Comparison of ENCODE assay signal across 8 cellular contexts in genomic region chr19:3359850-3360493, GRCh38. TPM values are rescaled to one million over a fixed set of nuclear protein-coding genes. Genes with fewer than 3 reads are reported as not detected.
DNase-seq lines count a peak whose midpoint lies in the region; ATAC-seq, FAIRE-seq and TF ChIP-seq lines count a peak whose summit lies in the region.

No MANE protein-coding gene starts in this region.

- 0 to 2% (median 1%) methylated on average over 26 to 101 of the region's 101 CpGs for WGBS in small intestine, 3 donors

- H3K27ac ChIP-seq in small intestine (ENCODE audit: low read depth in 1 of 2, low read length in 1 of 2): peak overlapping the region; percentile 61 to 88

- no peaks in the 10 kb centered on the region for H3K27me3 ChIP-seq in small intestine (ENCODE audit: control insufficient read depth in 2 of 2, insufficient read depth in 2 of 2, low read length in 2 of 2)

- DNase-seq in GM12892 (ENCODE audit: insufficient read length) (peak; percentile 73), HuH-7.5 (ENCODE audit: low spot score) (peak; percentile 70), hepatic stellate cell (ENCODE audit: low spot score) (peak; percentile 70), small intestine (no peak), NK-92 (lab: John Stamatoyannopoulos, UW; ENCODE audit: unreplicated experiment) (no peak), NCI-H446 treated with DMSO at 0.1 percent for 48 hours (lab: John Stamatoyannopoulos, UW) (no peak)
- DNase-seq in activated naive CD4-positive, alpha-beta T cell treated with anti-CD3 and anti-CD28 coated beads for 36 hours: peak; percentile 18

- no peaks in the 10 kb centered on the region for H3K4me1 ChIP-seq in small intestine (ENCODE audit: control insufficient read depth in 2 of 2, insufficient read depth in 1 of 2, low read depth in 1 of 2, low read length in 1 of 2)

- no peaks in the 10 kb centered on the region for H3K36me3 ChIP-seq in small intestine (ENCODE audit: control insufficient read depth in 2 of 2, insufficient read depth in 2 of 2, low read length in 2 of 2)

- no peak for ATAC-seq in GM19395 (IDR thresholded peaks at IDR 0.05; ENCODE audit: unreplicated experiment)

- peak overlapping the region; percentile 80 for H3K27ac Mint-ChIP-seq in activated naive CD4-positive, alpha-beta T cell treated with anti-CD3 and anti-CD28 coated beads for 36 hours

- peaks cover 32% of the 10 kb centered on the region for H3K4me1 Mint-ChIP-seq in activated naive CD4-positive, alpha-beta T cell treated with anti-CD3 and anti-CD28 coated beads for 36 hours (ENCODE audit: low read depth)

- no peak for TF ChIP-seq POLR2A in GM12892 (IDR thresholded peaks at IDR 0.05; ENCODE audit: low read depth, low read length)

- H3K4me3 ChIP-seq in small intestine (ENCODE audit: low read depth in 1 of 2, low read length in 2 of 2): peak overlapping the region; percentile 100

- FAIRE-seq in GM12892 (lab: Jason Lieb, UNC) (peak; percentile 50), small intestine (lab: Jason Lieb, UNC) (no peak)

- H3K9me3 Mint-ChIP-seq in activated naive CD4-positive, alpha-beta T cell treated with anti-CD3 and anti-CD28 coated beads for 36 hours: no peaks in the 10 kb centered on the region

- intact Hi-C loops in activated naive CD4-positive, alpha-beta T cell treated with anti-CD3 and anti-CD28 coated beads for 36 hours (cut with micrococcal nuclease): no loop called here

- no peaks in the 10 kb centered on the region for H3K36me3 Mint-ChIP-seq in activated naive CD4-positive, alpha-beta T cell treated with anti-CD3 and anti-CD28 coated beads for 36 hours (ENCODE audit: low read depth)

- peak overlapping the region; percentile 86 for H3K4me3 Mint-ChIP-seq in activated naive CD4-positive, alpha-beta T cell treated with anti-CD3 and anti-CD28 coated beads for 36 hours

- no peaks in the 10 kb centered on the region for H3K9me3 ChIP-seq in small intestine (ENCODE audit: control insufficient read depth, low read depth)

- CTCF ChIA-PET in activated naive CD4-positive, alpha-beta T cell treated with anti-CD3 and anti-CD28 coated beads for 36 hours (lab: Charles Lee): no interaction called here

- peaks cover 8% of the 10 kb centered on the region for H3K27me3 Mint-ChIP-seq in activated naive CD4-positive, alpha-beta T cell treated with anti-CD3 and anti-CD28 coated beads for 36 hours (ENCODE audit: low read depth)

RNA-seq across cellular contexts. Expression of gene NFIC, which starts 6.4 kb away (rescaled TPM):
- 3.5 TPM for polyA plus RNA-seq in GM12892 (2012; ENCODE audit: missing spikeins)
- 10 to 100 TPM; 11.9 to 12.8 TPM for total RNA-seq in activated naive CD4-positive, alpha-beta T cell treated with anti-CD3 and anti-CD28 coated beads for 36 hours
- polyA plus RNA-seq in small intestine: 10 to 100 TPM in 1 of 3 donors, 1 to 10 TPM in 2; 4.5 to 37.9 (median 6.2) TPM

Comparison
In these comparisons a context has a peak if more than half of its experiments do, and no peak if none do; other contexts are left out.
1. DNase-seq: peak in GM12892 (single experiment), HuH-7.5 (single experiment), activated naive CD4-positive, alpha-beta T cell treated with anti-CD3 and anti-CD28 coated beads for 36 hours (single experiment) and hepatic stellate cell (single experiment); none in small intestine (single experiment), NK-92 (single experiment) and NCI-H446 treated with DMSO at 0.1 percent for 48 hours (single experiment).